Comparison of ENCODE assay signal across 11 cellular contexts in genomic region chr3:14426305-14426620, GRCh38. TPM values are rescaled to one million over a fixed set of nuclear protein-coding genes. Genes with fewer than 3 reads are reported as not detected.
A peak's percentile ranks its signal among the peaks of the same experiment; 100 is the strongest.
DNase-seq lines count a peak whose midpoint lies in the region; ATAC-seq and TF ChIP-seq lines count a peak whose summit lies in the region.
"Had no signal": no experiment of that assay in that cellular context is flagged by ENCODE, and none has a peak within 500 bp of the region (broad histone marks: within the 10 kb centered on the region; RNA-seq: fewer than 3 reads in every experiment).

No MANE protein-coding gene starts in this region.

- no peak for ATAC-seq in stimulated activated memory B cell treated with anti-CD40 and anti-IgM and Interleukin-4, amounts not matched to agents 10 μg/mL and 1 μg/mL and 100 μg/mL, for 72 hours

- DNase-seq in activated T-cell treated with anti-CD3 and anti-CD28 coated beads, Interleukin-2, amount 50 U/mL, for 24 hours: no peak
- DNase-seq in activated T-cell treated with anti-CD3 and anti-CD28 coated beads, Interleukin-2, amount 50 U/mL, for 48 hours: no peak
- no peak for DNase-seq in PC-9
- DNase-seq in NCI-H2171 (lab: John Stamatoyannopoulos, UW): no peak
- DNase-seq in NCI-H1694 (lab: John Stamatoyannopoulos, UW): no peak
- DNase-seq in SW480 (ENCODE audit: low spot score): no peak
- DNase-seq: brain microvascular endothelial cell, NCI-H1436 had no signal

- H3K27ac Mint-ChIP-seq in activated T-cell treated with anti-CD3 and anti-CD28 coated beads, Interleukin-2, amount 50 U/mL, for 24 hours: peak overlapping the region; percentile 96
- H3K27ac Mint-ChIP-seq in dendritic cell treated with granulocyte-macrophage colony-stimulating factor and Interleukin-4, amounts not matched to agents 40 ng/mL and 50 ng/mL, for 4 days: peak overlapping the region; percentile 72
- H3K27ac Mint-ChIP-seq in stimulated activated memory B cell treated with anti-CD40 and anti-IgM and Interleukin-4, amounts not matched to agents 10 μg/mL and 1 μg/mL and 100 μg/mL, for 72 hours: peak overlapping the region; percentile 94

- no peaks in the 10 kb centered on the region for H3K27me3 Mint-ChIP-seq in activated T-cell treated with anti-CD3 and anti-CD28 coated beads, Interleukin-2, amount 50 U/mL, for 24 hours
- no peaks in the 10 kb centered on the region for H3K27me3 Mint-ChIP-seq in dendritic cell treated with granulocyte-macrophage colony-stimulating factor and Interleukin-4, amounts not matched to agents 40 ng/mL and 50 ng/mL, for 4 days
- no peaks in the 10 kb centered on the region for H3K27me3 Mint-ChIP-seq in stimulated activated memory B cell treated with anti-CD40 and anti-IgM and Interleukin-4, amounts not matched to agents 10 μg/mL and 1 μg/mL and 100 μg/mL, for 72 hours

- peak overlapping the region; percentile 76 for H3K4me2 ChIP-seq in PC-9

- H3K4me1 ChIP-seq in PC-9 (replicated peaks; ENCODE audit: insufficient read depth): peaks cover 97% of the 10 kb centered on the region
- H3K4me1 ChIP-seq: parathyroid adenoma had no signal

- CTCF ChIA-PET in PC-9 (lab: Charles Lee): no interaction called here

- POLR2A ChIA-PET in PC-9 (lab: Charles Lee; ENCODE audit: unreplicated experiment): no interaction called here

- H3K9me3 Mint-ChIP-seq in activated T-cell treated with anti-CD3 and anti-CD28 coated beads, Interleukin-2, amount 50 U/mL, for 24 hours: no peaks in the 10 kb centered on the region
- H3K9me3 Mint-ChIP-seq in dendritic cell treated with granulocyte-macrophage colony-stimulating factor and Interleukin-4, amounts not matched to agents 40 ng/mL and 50 ng/mL, for 4 days: no peaks in the 10 kb centered on the region
- H3K9me3 Mint-ChIP-seq in stimulated activated memory B cell treated with anti-CD40 and anti-IgM and Interleukin-4, amounts not matched to agents 10 μg/mL and 1 μg/mL and 100 μg/mL, for 72 hours: no peaks in the 10 kb centered on the region

- peaks cover 87% of the 10 kb centered on the region for H3K79me2 ChIP-seq in PC-9 (ENCODE audit: low read depth)
- H3K79me2 ChIP-seq: parathyroid adenoma had no signal

- H3K9me2 ChIP-seq in PC-9 (ENCODE audit: insufficient read depth): no peaks in the 10 kb centered on the region

- 0 out of 2 replicates have a peak overlapping the region, but pooled peaks have one; percentile 22 for H2AFZ ChIP-seq in PC-9
- H2AFZ ChIP-seq: parathyroid adenoma had no signal

- peak overlapping the region; percentile 91 for H3K27ac ChIP-seq in PC-9
- H3K27ac ChIP-seq: brain microvascular endothelial cell, parathyroid adenoma had no signal

- no peaks in the 10 kb centered on the region for H3K9me3 ChIP-seq in PC-9 (ENCODE audit: insufficient read depth, low read depth)

- H3K4me3 ChIP-seq in PC-9: peak overlapping the region; percentile 17; the same call in 1 of the 2 replicates

- intact Hi-C loops in PC-9 (cut with micrococcal nuclease; ENCODE audit: unreplicated experiment): no loop called here
- intact Hi-C loops in dendritic cell treated with granulocyte-macrophage colony-stimulating factor and Interleukin-4, amounts not matched to agents 40 ng/mL and 50 ng/mL, for 4 days (cut with micrococcal nuclease): no loop called here

- no TSS peak for BruUV-seq in PC-9 (replicated peaks; lab: Mats Ljungman, UMichigan)

- H3K36me3 ChIP-seq in PC-9 (ENCODE audit: low read depth): peaks cover 7% of the 10 kb centered on the region
- H3K36me3 ChIP-seq: brain microvascular endothelial cell had no signal

- H3K36me3 Mint-ChIP-seq in activated T-cell treated with anti-CD3 and anti-CD28 coated beads, Interleukin-2, amount 50 U/mL, for 24 hours (ENCODE audit: low read depth): peaks cover 51% of the 10 kb centered on the region
- H3K36me3 Mint-ChIP-seq in dendritic cell treated with granulocyte-macrophage colony-stimulating factor and Interleukin-4, amounts not matched to agents 40 ng/mL and 50 ng/mL, for 4 days (ENCODE audit: low read depth): peaks cover 78% of the 10 kb centered on the region
- H3K36me3 Mint-ChIP-seq in stimulated activated memory B cell treated with anti-CD40 and anti-IgM and Interleukin-4, amounts not matched to agents 10 μg/mL and 1 μg/mL and 100 μg/mL, for 72 hours: peaks cover 14% of the 10 kb centered on the region

- peak overlapping the region; percentile 58 for H3K4me3 Mint-ChIP-seq in activated T-cell treated with anti-CD3 and anti-CD28 coated beads, Interleukin-2, amount 50 U/mL, for 24 hours
- H3K4me3 Mint-ChIP-seq in dendritic cell treated with granulocyte-macrophage colony-stimulating factor and Interleukin-4, amounts not matched to agents 40 ng/mL and 50 ng/mL, for 4 days: no peak overlapping the region
- peak overlapping the region; percentile 52 for H3K4me3 Mint-ChIP-seq in stimulated activated memory B cell treated with anti-CD40 and anti-IgM and Interleukin-4, amounts not matched to agents 10 μg/mL and 1 μg/mL and 100 μg/mL, for 72 hours

- no peaks in the 10 kb centered on the region for H3K27me3 ChIP-seq in PC-9 (ENCODE audit: insufficient read depth, low read depth)
- H3K27me3 ChIP-seq: brain microvascular endothelial cell had no signal

- peaks cover 100% of the 10 kb centered on the region for H3K4me1 Mint-ChIP-seq in activated T-cell treated with anti-CD3 and anti-CD28 coated beads, Interleukin-2, amount 50 U/mL, for 24 hours (ENCODE audit: low read depth)
- H3K4me1 Mint-ChIP-seq in dendritic cell treated with granulocyte-macrophage colony-stimulating factor and Interleukin-4, amounts not matched to agents 40 ng/mL and 50 ng/mL, for 4 days (ENCODE audit: low read depth): peaks cover 96% of the 10 kb centered on the region
- peaks cover 93% of the 10 kb centered on the region for H3K4me1 Mint-ChIP-seq in stimulated activated memory B cell treated with anti-CD40 and anti-IgM and Interleukin-4, amounts not matched to agents 10 μg/mL and 1 μg/mL and 100 μg/mL, for 72 hours

- H4K20me1 ChIP-seq in PC-9 (ENCODE audit: insufficient read depth): no peaks in the 10 kb centered on the region; the same call in 1 of the 2 replicates

- TF ChIP-seq CTCF in PC-9 (conservative IDR thresholded peaks at IDR 0.05): no peak

- peaks cover 84% of the 10 kb centered on the region for H3F3A ChIP-seq in PC-9 (ENCODE audit: insufficient read depth, low read depth)

RNA-seq across cellular contexts. Expression of gene SLC6A6, which starts 23.9 kb away (rescaled TPM):
- 84.9 and 122 TPM in 2 replicates for total RNA-seq in PC-9 (2021)
